Comparison of ENCODE assay signal across 13 cellular contexts in the genomic region with DNA sequence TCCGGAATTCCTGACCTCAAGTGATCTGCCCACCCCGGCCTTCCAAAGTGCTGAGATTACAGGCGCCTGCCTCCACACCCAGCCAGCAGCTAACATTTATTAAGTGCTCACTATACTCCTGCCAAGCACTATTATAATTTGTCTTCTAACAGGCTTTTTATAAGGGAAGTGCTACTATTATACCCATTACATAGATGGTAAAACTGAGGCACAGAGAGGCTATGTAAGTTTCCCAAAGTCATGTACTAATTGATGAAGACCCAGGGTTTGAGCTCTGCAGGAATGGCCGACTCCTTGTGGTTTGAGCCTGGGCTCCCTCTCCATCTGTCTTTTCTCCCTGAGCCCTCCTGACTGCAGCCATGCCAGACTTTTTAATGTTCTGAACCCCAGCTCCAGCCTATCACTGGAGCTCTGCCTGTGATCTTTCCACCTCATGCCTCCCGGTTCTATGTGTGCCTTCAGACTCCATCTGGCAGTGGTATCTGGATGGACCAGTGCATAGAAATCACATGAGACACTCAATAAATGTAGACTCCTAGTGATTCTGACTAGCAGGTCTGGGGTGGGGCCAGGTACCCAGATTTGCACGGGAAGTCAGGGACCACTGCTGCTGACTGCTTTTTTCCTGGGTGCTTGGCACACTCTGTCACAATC.
DNase-seq lines count a peak whose midpoint lies in the region; ATAC-seq and TF ChIP-seq lines count a peak whose summit lies in the region.
"Had no signal": no experiment of that assay in that cellular context is flagged by ENCODE, and none has a peak within 500 bp of the region (broad histone marks: within the 10 kb centered on the region; RNA-seq: fewer than 3 reads in every experiment).

No MANE protein-coding gene starts in this region.

- DNase-seq in NCI-H2171 treated with DMSO at 0.1 percent for 48 hours (lab: John Stamatoyannopoulos, UW) (peak; percentile 36), NCI-H2171 (lab: John Stamatoyannopoulos, UW) (no peak), glutamatergic neuron (no peak), GM13976 (ENCODE audit: low spot score) (no peak)
- DNase-seq in activated CD8-positive, alpha-beta memory T cell treated with anti-CD3 and anti-CD28 coated beads, Interleukin-2, amount 50 U/mL, for 48 hours, result no peak
- DNase-seq: COR-L47, Karpas-422, MM.1S, NCI-H1694 treated with DMSO at 0.1 percent for 48 hours had no signal

- H3K4me1 Mint-ChIP-seq in glutamatergic neuron (ENCODE audit: low read depth, unreplicated experiment), result peaks cover 39% of the 10 kb centered on the region
- H3K4me1 Mint-ChIP-seq: CD14-positive monocyte had no signal

- H3K27ac ChIP-seq in VCaP (peak overlapping the region; percentile 92; the same call in 1 of the 2 replicates), stomach smooth muscle (ENCODE audit: low read length) (peak overlapping the region; percentile 11)

- peaks cover 6% of the 10 kb centered on the region for H3K4me1 ChIP-seq in stomach smooth muscle (ENCODE audit: control insufficient read depth, insufficient read depth, low read length)

- TF ChIP-seq CTCF in VCaP (conservative IDR thresholded peaks at IDR 0.05) (no peak), glutamatergic neuron (IDR thresholded peaks at IDR 0.05; ENCODE audit: partially characterized antibody, unreplicated experiment) (no peak), GM13976 (IDR thresholded peaks at IDR 0.05; ENCODE audit: borderline replicate concordance, control extremely low read depth, extremely low read depth, insufficient read depth, missing control alignments) (no peak)

- no peak overlapping the region for H3K4me3 ChIP-seq in stomach smooth muscle (ENCODE audit: low read length in 2 of 2)

- no peaks in the 10 kb centered on the region for H3K9me3 ChIP-seq in stomach smooth muscle (ENCODE audit: control insufficient read depth in 2 of 2, low read length in 2 of 2)

- H3K27me3 ChIP-seq in stomach smooth muscle (ENCODE audit: control insufficient read depth in 1 of 2, insufficient read depth in 2 of 2, low read length in 2 of 2), result no peaks in the 10 kb centered on the region

- H3K27me3 Mint-ChIP-seq in glutamatergic neuron (ENCODE audit: unreplicated experiment), result peaks cover 3% of the 10 kb centered on the region

- H3K36me3 ChIP-seq in stomach smooth muscle (ENCODE audit: control insufficient read depth in 2 of 2, insufficient read depth in 2 of 2, low read length in 2 of 2), result no peaks in the 10 kb centered on the region

- H3K27ac Mint-ChIP-seq in glutamatergic neuron (ENCODE audit: unreplicated experiment), result peak overlapping the region; percentile 49

- H3K9me3 Mint-ChIP-seq in glutamatergic neuron (ENCODE audit: unreplicated experiment), result peaks cover 8% of the 10 kb centered on the region

- in situ Hi-C loops in GM13976 (cut with MboI; ENCODE audit: low sequenced_read_pairs, unreplicated experiment), result no loop called here

- no peaks in the 10 kb centered on the region for H3K36me3 Mint-ChIP-seq in glutamatergic neuron (ENCODE audit: unreplicated experiment)
- H3K36me3 Mint-ChIP-seq: CD14-positive monocyte had no signal

- H3K9ac ChIP-seq in stomach smooth muscle (ENCODE audit: low read length in 2 of 2), result no peak overlapping the region

- H3K4me3 Mint-ChIP-seq in glutamatergic neuron (ENCODE audit: unreplicated experiment), result peak overlapping the region; percentile 38
- H3K4me3 Mint-ChIP-seq: CD14-positive monocyte had no signal

- no peak for ATAC-seq in GM19328 (IDR thresholded peaks at IDR 0.05; ENCODE audit: unreplicated experiment)
